ENCODE assay signal across 19 cellular contexts in the genomic region with DNA sequence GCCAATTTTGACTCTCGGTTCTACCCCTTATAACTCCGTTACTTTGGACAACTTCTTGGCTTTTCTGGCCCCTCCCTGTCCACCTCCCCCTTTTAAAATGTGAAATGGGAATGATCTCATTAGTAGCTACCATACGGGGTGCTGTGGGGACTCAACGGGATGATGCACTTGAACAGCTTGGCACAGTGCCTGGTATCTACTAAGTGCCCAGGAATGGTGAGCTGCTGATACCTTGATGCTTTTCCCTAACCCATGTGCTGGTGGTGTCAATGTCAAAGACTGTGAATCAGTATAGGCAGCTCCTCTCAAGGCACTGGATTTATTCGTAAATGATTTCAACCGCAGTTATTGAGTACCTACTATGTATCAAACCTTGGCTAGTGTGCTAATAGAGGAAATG.
A peak's percentile ranks its signal among the peaks of the same experiment; 100 is the strongest.
DNase-seq lines count a peak whose midpoint lies in the region; ATAC-seq and TF ChIP-seq lines count a peak whose summit lies in the region.
"Had no signal": no experiment of that assay in that cellular context is flagged by ENCODE, and none has a peak within 500 bp of the region (broad histone marks: within the 10 kb centered on the region; RNA-seq: fewer than 3 reads in every experiment).

No MANE protein-coding gene starts in this region.

- H3K27me3 ChIP-seq in H7 (ENCODE audit: control insufficient read depth, insufficient read depth, low read length) (no peaks in the 10 kb centered on the region), endodermal cell (ENCODE audit: control insufficient read depth, insufficient read depth, low read length, poor library complexity, severe bottlenecking) (no peaks in the 10 kb centered on the region)
- H3K27me3 ChIP-seq: cardiac muscle cell, gastrocnemius medialis had no signal

- no peaks in the 10 kb centered on the region for H3K36me3 ChIP-seq in H7 (replicated peaks; ENCODE audit: control insufficient read depth, insufficient read depth, low read length)
- no peaks in the 10 kb centered on the region for H3K36me3 ChIP-seq in endodermal cell (ENCODE audit: control insufficient read depth, insufficient read depth, low read length)
- H3K36me3 ChIP-seq: gastrocnemius medialis had no signal

- H3K27ac Mint-ChIP-seq in endodermal cell = no peak overlapping the region
- H3K27ac Mint-ChIP-seq: activated naive CD4-positive, alpha-beta T cell treated with anti-CD3 and anti-CD28 coated beads, Interleukin-2, amount 50 U/mL, for 24 hours; T-helper 1 cell treated with Interleukin-12 subunit alpha and Interleukin-12 subunit beta and Interleukin-4 antibody, amounts not matched to agents 30 μg/mL and 1 μg/mL, for 36 hours had no signal

- no peak overlapping the region for H3K27ac ChIP-seq in endodermal cell (ENCODE audit: low read depth, low read length)
- H3K27ac ChIP-seq: cardiac muscle cell, gastrocnemius medialis, parathyroid adenoma had no signal

- TF ChIP-seq CTCF in endodermal cell (conservative IDR thresholded peaks at IDR 0.05) (no peak), GM13977 (IDR thresholded peaks at IDR 0.05; ENCODE audit: extremely low read depth, insufficient read depth, missing control alignments) (no peak)

- DNase-seq in ACHN = peak; percentile 93
- peak; percentile 7 for DNase-seq in H7
- DNase-seq in NCI-H2107 (lab: John Stamatoyannopoulos, UW) = peak; percentile 29
- DNase-seq in endodermal cell = peak; percentile 12
- no peak for DNase-seq in medulla oblongata (ENCODE audit: extremely low spot score)
- no peak for DNase-seq in GM13977 (ENCODE audit: low spot score)
- DNase-seq: activated CD8-positive, alpha-beta memory T cell treated with anti-CD3 and anti-CD28 coated beads, Interleukin-2, amount 50 U/mL, for 48 hours; DND-41; effector memory CD4-positive, alpha-beta T cell; gastrocnemius medialis; immature natural killer cell; MV-4-11 had no signal

- no peaks in the 10 kb centered on the region for H3K4me1 ChIP-seq in endodermal cell (ENCODE audit: control insufficient read depth, insufficient read depth, low read length)
- H3K4me1 ChIP-seq: gastrocnemius medialis, parathyroid adenoma had no signal

- no peaks in the 10 kb centered on the region for H3K36me3 Mint-ChIP-seq in endodermal cell (ENCODE audit: low read depth)
- H3K36me3 Mint-ChIP-seq: activated naive CD4-positive, alpha-beta T cell treated with anti-CD3 and anti-CD28 coated beads, Interleukin-2, amount 50 U/mL, for 24 hours had no signal

- no peaks in the 10 kb centered on the region for H3K9me3 ChIP-seq in endodermal cell (ENCODE audit: control insufficient read depth, low read length)
- H3K9me3 ChIP-seq: gastrocnemius medialis had no signal

- H3K27me3 Mint-ChIP-seq in endodermal cell (ENCODE audit: insufficient read depth) = peaks cover 6% of the 10 kb centered on the region

- no peak overlapping the region for H3K4me3 Mint-ChIP-seq in endodermal cell
- H3K4me3 Mint-ChIP-seq: activated naive CD4-positive, alpha-beta T cell treated with anti-CD3 and anti-CD28 coated beads, Interleukin-2, amount 50 U/mL, for 24 hours; immature natural killer cell; T-helper 1 cell treated with Interleukin-12 subunit alpha and Interleukin-12 subunit beta and Interleukin-4 antibody, amounts not matched to agents 30 μg/mL and 1 μg/mL, for 36 hours had no signal

- in situ Hi-C loops in ACHN (cut with HindIII; ENCODE audit: low pct_ligation_motif_present, low pct_unique_long_range_greater_than_20kb, low sequenced_read_pairs) (no loop called here), GM13977 (cut with MboI; ENCODE audit: low pct_unique_long_range_greater_than_20kb, low sequenced_read_pairs, unreplicated experiment) (no loop called here)

- no peaks in the 10 kb centered on the region for H3K9me3 Mint-ChIP-seq in endodermal cell
- H3K9me3 Mint-ChIP-seq: activated naive CD4-positive, alpha-beta T cell treated with anti-CD3 and anti-CD28 coated beads, Interleukin-2, amount 50 U/mL, for 24 hours; immature natural killer cell; T-helper 1 cell treated with Interleukin-12 subunit alpha and Interleukin-12 subunit beta and Interleukin-4 antibody, amounts not matched to agents 30 μg/mL and 1 μg/mL, for 36 hours had no signal

- 96 to 98% methylated on average over 6 of the region's 6 CpGs for WGBS in endodermal cell (ENCODE audit: insufficient coverage in 1 of 2, insufficient read length in 1 of 2), 2 experiments

- no peak overlapping the region for H3K9ac ChIP-seq in endodermal cell (ENCODE audit: extremely low read depth, low read length, poor library complexity, severe bottlenecking)
- H3K9ac ChIP-seq: parathyroid adenoma had no signal

- H3K4me3 ChIP-seq in H7 (ENCODE audit: insufficient read depth, low read depth, low read length) = no peak overlapping the region
- no peak overlapping the region for H3K4me3 ChIP-seq in endodermal cell (ENCODE audit: low read length)
- H3K4me3 ChIP-seq: cardiac muscle cell, gastrocnemius medialis had no signal

- no peak for ATAC-seq in HG03439 (IDR thresholded peaks at IDR 0.05; ENCODE audit: unreplicated experiment)
- no peak for ATAC-seq in HG03196 (IDR thresholded peaks at IDR 0.05; ENCODE audit: unreplicated experiment)
- ATAC-seq: activated CD4-positive, CD25-positive, alpha-beta regulatory T cell treated with anti-CD3 and anti-CD28 coated beads, Interleukin-2, amount 50 U/mL, for 24 hours; gastrocnemius medialis had no signal

- peaks cover 12% of the 10 kb centered on the region for H3K4me1 Mint-ChIP-seq in endodermal cell
- H3K4me1 Mint-ChIP-seq: activated naive CD4-positive, alpha-beta T cell treated with anti-CD3 and anti-CD28 coated beads, Interleukin-2, amount 50 U/mL, for 24 hours had no signal

Comparison
In these comparisons a context has a peak if more than half of its experiments do, and no peak if none do; other contexts are left out.
1. DNase-seq: peak in ACHN (single experiment), H7 (single experiment), NCI-H2107 (single experiment) and endodermal cell (single experiment); none in medulla oblongata (single experiment) and GM13977 (single experiment).